In genomic region chr2:112627060-112628040, GRCh38 we compare ENCODE assay signal across 1 cellular context.
TF ChIP-seq lines count a peak whose summit lies in the region.

No MANE protein-coding gene starts in this region.

TF ChIP-seq in K562, 482 proteins besides CTCF, POLR2A, EP300 and RAD21 (continued from another document):
- TF ChIP-seq UBTF (IDR thresholded peaks at IDR 0.05; ENCODE audit: borderline replicate concordance in 1 of 2, low read depth in 2 of 2, low read length in 2 of 2) (0 out of 4 replicates have a peak, but pooled peaks of 1 of the 2 experiments have one; percentile 13), ZBTB49 (CRISPR knock-in tag; IDR thresholded peaks at IDR 0.05; ENCODE audit: borderline replicate concordance) (no peak), ZNF253 (CRISPR knock-in tag; conservative IDR thresholded peaks at IDR 0.05) (no peak), ETV1 (tag; conservative IDR thresholded peaks at IDR 0.05; ENCODE audit: low read depth) (peak; percentile 58), ATF3 (IDR thresholded peaks at IDR 0.05) (0 out of 2 replicates have a peak, but pooled peaks have one; percentile 27), ATF3 (CRISPR knock-in tag; conservative IDR thresholded peaks at IDR 0.05) (no peak), MXD1 (CRISPR knock-in tag; IDR thresholded peaks at IDR 0.05; ENCODE audit: borderline replicate concordance, poor library complexity, severe bottlenecking) (no peak), ZBTB34 (CRISPR knock-in tag; IDR thresholded peaks at IDR 0.05) (no peak), MTA1 (IDR thresholded peaks at IDR 0.05; ENCODE audit: borderline replicate concordance) (peak; percentile 49; the same call in 1 of the 2 replicates), ZNF311 (CRISPR knock-in tag; IDR thresholded peaks at IDR 0.05) (peak; percentile 32; the same call in 1 of the 2 replicates), ZBTB2 (IDR thresholded peaks at IDR 0.05) (peak; percentile 72; the same call in 1 of the 2 replicates), JUND (IDR thresholded peaks at IDR 0.05; ENCODE audit: borderline replicate concordance, low read depth, low read length) (peak; percentile 66; the same call in 1 of the 2 replicates), JUND (tag; IDR thresholded peaks at IDR 0.05; ENCODE audit: borderline replicate concordance, low read depth, low read length) (no peak), PREB (CRISPR knock-in tag; IDR thresholded peaks at IDR 0.05) (no peak), ZNF75A (CRISPR knock-in tag; IDR thresholded peaks at IDR 0.05) (no peak), FOSL1 (tag; conservative IDR thresholded peaks at IDR 0.05) (peak; percentile 68), MNT (conservative IDR thresholded peaks at IDR 0.05) (peak in 1 of 2 experiments; percentile 30; a peak in 1 of 4 replicates), MAZ (CRISPR knock-in tag; conservative IDR thresholded peaks at IDR 0.05 in 1 of 2, IDR thresholded peaks at IDR 0.05 in 1 of 2) (0 out of 4 replicates have a peak, but pooled peaks of 1 of the 2 experiments have one; percentile 12), GATAD2B (IDR thresholded peaks at IDR 0.05; ENCODE audit: borderline replicate concordance) (peak; percentile 96), SMARCA4 (IDR thresholded peaks at IDR 0.05) (0 out of 2 replicates have a peak, but pooled peaks have one; percentile 16), BACH1 (tag; IDR thresholded peaks at IDR 0.05) (peak; percentile 64; the same call in 1 of the 2 replicates), ZNF12 (CRISPR knock-in tag; IDR thresholded peaks at IDR 0.05) (no peak), SMAD4 (CRISPR knock-in tag; conservative IDR thresholded peaks at IDR 0.05) (no peak), POLR3G (IDR thresholded peaks at IDR 0.05; ENCODE audit: extremely low read depth, insufficient read length, insufficient replicate concordance) (no peak), DMBX1 (CRISPR knock-in tag; IDR thresholded peaks at IDR 0.05; ENCODE audit: borderline replicate concordance) (peak; percentile 54; the same call in 1 of the 2 replicates), ARID1B (IDR thresholded peaks at IDR 0.05) (0 out of 2 replicates have a peak, but pooled peaks have one; percentile 19)
